1 cellular context compared by ENCODE assay signal in the genomic region with DNA sequence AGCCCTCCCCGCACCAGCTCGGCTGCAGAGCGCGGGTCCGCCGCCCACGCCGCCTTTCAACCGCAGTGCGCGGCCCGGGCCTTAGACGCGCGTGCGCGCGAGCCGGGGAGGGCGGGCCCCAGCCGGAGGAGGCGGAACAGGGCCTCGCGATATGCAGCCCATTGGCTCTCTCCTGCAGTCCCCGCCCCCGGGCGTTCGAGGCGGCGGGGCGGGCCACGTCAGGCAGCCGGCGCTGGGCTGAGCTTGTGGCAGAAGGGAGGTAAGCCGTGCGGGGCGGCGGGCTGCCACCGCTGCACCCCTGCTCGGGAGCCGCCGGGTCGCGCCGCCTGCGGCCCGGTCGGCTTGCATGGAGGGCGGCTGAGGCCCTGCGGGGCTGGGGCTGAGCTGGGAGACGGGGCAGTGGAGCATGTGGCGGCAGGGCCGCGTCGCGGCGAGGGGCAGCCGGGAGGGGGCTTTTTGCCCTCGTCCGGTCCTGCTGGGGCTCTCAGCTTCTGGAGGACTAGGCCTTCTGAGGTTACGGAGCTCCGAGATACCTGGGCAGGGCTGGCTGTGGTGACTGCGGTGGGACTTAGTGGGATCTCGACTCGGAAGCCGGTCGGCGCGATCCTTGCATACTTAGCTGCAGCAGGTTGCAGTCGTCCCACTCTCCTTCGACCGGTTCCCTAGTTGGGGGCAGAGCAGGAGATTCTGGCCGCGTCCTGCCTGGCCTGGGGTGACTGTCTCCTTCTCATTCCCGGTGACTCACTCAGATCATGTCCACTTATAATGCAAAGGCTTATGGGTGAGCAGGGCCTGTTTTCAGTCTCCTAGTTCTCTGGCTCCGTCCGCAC.
TF ChIP-seq lines count a peak whose summit lies in the region.

A gene with protein sequence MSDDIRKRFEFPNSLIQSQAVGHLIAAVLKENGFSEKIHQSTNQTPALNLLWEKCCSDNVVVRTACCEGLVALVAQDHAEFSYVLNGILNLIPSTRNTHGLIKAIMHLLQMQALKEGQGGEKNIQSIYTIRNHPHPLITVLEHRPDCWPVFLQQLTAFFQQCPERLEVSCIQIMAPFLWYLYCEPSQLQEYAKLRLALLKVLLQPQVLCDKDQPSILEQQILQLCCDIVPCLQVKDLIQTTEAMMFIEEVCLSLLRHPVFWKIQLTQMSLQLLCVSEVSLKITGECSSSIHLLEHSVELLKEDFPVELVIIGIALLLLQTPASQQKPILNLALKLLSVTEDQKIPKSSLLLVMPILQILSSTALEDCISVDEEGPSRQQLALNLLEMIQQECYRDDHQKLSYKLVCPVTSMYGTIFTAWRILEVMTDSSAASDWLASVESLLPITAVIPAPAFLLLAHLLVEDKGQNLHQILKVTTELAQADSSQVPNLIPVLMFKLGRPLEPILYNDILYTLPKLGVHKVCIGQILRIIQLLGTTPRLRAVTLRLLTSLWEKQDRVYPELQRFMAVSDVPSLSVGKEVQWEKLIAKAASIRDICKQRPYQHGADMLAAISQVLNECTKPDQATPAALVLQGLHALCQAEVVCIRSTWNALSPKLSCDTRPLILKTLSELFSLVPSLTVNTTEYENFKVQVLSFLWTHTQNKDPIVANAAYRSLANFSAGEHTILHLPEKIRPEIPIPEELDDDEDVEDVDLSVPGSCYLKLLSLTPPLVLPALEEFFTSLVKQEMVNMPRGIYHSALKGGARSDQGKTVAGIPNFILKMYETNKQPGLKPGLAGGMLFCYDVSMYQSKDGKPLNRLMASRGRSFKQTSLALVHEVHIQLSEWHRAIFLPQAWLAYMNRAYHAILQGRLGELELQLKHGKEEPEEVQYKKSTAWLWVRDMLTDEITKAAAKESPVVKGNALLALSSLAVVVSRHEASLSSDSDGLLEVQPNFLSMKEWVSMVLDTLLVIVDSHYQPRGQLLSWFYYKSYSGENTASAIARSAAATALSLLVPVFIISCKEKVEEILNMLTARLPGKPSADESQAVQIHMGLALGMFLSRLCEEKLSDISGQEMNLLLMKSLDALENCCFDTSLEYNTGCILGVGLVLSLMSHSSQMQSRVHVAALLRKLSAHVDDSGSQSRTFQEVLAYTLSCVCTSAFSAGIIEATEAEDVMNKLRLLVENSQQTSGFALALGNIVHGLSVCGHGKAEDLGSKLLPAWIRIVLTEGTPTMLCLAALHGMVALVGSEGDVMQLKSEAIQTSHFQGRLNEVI (N-terminal part only) (plus strand): TSS at position 225 of the 830 bp plus-strand sequence. CDS start 31,095 bp downstream, outside the sequence.

TF ChIP-seq in K562, 482 proteins besides CTCF, POLR2A, EP300 and RAD21 (continued from another document and continues in another):
- TF ChIP-seq, protein P1, sequence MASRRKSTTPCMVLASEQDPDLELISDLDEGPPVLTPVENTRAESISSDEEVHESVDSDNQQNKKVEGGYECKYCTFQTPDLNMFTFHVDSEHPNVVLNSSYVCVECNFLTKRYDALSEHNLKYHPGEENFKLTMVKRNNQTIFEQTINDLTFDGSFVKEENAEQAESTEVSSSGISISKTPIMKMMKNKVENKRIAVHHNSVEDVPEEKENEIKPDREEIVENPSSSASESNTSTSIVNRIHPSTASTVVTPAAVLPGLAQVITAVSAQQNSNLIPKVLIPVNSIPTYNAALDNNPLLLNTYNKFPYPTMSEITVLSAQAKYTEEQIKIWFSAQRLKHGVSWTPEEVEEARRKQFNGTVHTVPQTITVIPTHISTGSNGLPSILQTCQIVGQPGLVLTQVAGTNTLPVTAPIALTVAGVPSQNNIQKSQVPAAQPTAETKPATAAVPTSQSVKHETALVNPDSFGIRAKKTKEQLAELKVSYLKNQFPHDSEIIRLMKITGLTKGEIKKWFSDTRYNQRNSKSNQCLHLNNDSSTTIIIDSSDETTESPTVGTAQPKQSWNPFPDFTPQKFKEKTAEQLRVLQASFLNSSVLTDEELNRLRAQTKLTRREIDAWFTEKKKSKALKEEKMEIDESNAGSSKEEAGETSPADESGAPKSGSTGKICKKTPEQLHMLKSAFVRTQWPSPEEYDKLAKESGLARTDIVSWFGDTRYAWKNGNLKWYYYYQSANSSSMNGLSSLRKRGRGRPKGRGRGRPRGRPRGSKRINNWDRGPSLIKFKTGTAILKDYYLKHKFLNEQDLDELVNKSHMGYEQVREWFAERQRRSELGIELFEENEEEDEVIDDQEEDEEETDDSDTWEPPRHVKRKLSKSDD (conservative IDR thresholded peaks at IDR 0.05; ENCODE audit: low read length) = no peak
- no peak for TF ChIP-seq POLR3A (IDR thresholded peaks at IDR 0.05; ENCODE audit: borderline replicate concordance, extremely low read depth, insufficient read depth, insufficient read length)
- TF ChIP-seq ELF2 (CRISPR knock-in tag; IDR thresholded peaks at IDR 0.05) = no peak
- no peak for TF ChIP-seq KAT8 (IDR thresholded peaks at IDR 0.05; ENCODE audit: low read depth)
- TF ChIP-seq KDM1A (IDR thresholded peaks at IDR 0.05) = no peak
- TF ChIP-seq IRF2 (CRISPR knock-in tag; IDR thresholded peaks at IDR 0.05) = no peak
- no peak for TF ChIP-seq EWSR1 (IDR thresholded peaks at IDR 0.05; ENCODE audit: borderline replicate concordance, low read depth, partially characterized antibody)
- TF ChIP-seq, protein P2, sequence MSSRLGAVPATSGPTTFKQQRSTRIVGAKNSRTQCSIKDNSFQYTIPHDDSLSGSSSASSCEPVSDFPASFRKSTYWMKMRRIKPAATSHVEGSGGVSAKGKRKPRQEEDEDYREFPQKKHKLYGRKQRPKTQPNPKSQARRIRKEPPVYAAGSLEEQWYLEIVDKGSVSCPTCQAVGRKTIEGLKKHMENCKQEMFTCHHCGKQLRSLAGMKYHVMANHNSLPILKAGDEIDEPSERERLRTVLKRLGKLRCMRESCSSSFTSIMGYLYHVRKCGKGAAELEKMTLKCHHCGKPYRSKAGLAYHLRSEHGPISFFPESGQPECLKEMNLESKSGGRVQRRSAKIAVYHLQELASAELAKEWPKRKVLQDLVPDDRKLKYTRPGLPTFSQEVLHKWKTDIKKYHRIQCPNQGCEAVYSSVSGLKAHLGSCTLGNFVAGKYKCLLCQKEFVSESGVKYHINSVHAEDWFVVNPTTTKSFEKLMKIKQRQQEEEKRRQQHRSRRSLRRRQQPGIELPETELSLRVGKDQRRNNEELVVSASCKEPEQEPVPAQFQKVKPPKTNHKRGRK (tag; IDR thresholded peaks at IDR 0.05) = no peak
- TF ChIP-seq, protein P3, sequence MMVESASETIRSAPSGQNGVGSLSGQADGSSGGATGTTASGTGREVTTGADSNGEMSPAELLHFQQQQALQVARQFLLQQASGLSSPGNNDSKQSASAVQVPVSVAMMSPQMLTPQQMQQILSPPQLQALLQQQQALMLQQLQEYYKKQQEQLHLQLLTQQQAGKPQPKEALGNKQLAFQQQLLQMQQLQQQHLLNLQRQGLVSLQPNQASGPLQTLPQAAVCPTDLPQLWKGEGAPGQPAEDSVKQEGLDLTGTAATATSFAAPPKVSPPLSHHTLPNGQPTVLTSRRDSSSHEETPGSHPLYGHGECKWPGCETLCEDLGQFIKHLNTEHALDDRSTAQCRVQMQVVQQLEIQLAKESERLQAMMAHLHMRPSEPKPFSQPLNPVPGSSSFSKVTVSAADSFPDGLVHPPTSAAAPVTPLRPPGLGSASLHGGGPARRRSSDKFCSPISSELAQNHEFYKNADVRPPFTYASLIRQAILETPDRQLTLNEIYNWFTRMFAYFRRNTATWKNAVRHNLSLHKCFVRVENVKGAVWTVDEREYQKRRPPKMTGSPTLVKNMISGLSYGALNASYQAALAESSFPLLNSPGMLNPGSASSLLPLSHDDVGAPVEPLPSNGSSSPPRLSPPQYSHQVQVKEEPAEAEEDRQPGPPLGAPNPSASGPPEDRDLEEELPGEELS (CRISPR knock-in tag; IDR thresholded peaks at IDR 0.05; ENCODE audit: borderline replicate concordance) = no peak
- TF ChIP-seq ZNF699 (CRISPR knock-in tag; IDR thresholded peaks at IDR 0.05; ENCODE audit: insufficient replicate concordance) = no peak
- TF ChIP-seq, protein P4, sequence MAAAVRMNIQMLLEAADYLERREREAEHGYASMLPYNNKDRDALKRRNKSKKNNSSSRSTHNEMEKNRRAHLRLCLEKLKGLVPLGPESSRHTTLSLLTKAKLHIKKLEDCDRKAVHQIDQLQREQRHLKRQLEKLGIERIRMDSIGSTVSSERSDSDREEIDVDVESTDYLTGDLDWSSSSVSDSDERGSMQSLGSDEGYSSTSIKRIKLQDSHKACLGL (CRISPR knock-in tag; IDR thresholded peaks at IDR 0.05; ENCODE audit: borderline replicate concordance, poor library complexity, severe bottlenecking) = no peak
- TF ChIP-seq JUND (IDR thresholded peaks at IDR 0.05; ENCODE audit: borderline replicate concordance, low read depth, low read length) = peak; percentile 80
- peak; percentile 53; the same call in 1 of the 3 replicates for TF ChIP-seq JUND (tag; IDR thresholded peaks at IDR 0.05; ENCODE audit: borderline replicate concordance, low read depth, low read length)
- TF ChIP-seq ZNF551 (CRISPR knock-in tag; IDR thresholded peaks at IDR 0.05) = no peak
- peak; percentile 70; the same call in 1 of the 2 replicates for TF ChIP-seq POLR2H (tag; IDR thresholded peaks at IDR 0.05; ENCODE audit: low read depth)
- TF ChIP-seq POLR2AphosphoS5 (IDR thresholded peaks at IDR 0.05; ENCODE audit: control insufficient read depth, insufficient read depth, low read depth, low read length) = peak; percentile 44; the same call in 1 of the 2 replicates
- no peak for TF ChIP-seq MEF2D (tag; conservative IDR thresholded peaks at IDR 0.05; ENCODE audit: low read depth)
- TF ChIP-seq IFI16 (CRISPR knock-in tag; IDR thresholded peaks at IDR 0.05) = no peak
- TF ChIP-seq ZFX (CRISPR knock-in tag; IDR thresholded peaks at IDR 0.05) = peak; percentile 90
- no peak for TF ChIP-seq NBN (IDR thresholded peaks at IDR 0.05; ENCODE audit: low read depth)
- TF ChIP-seq SAFB2 (IDR thresholded peaks at IDR 0.05; ENCODE audit: borderline replicate concordance, low read depth, low read length, severe bottlenecking) = no peak
- TF ChIP-seq, protein P5, sequence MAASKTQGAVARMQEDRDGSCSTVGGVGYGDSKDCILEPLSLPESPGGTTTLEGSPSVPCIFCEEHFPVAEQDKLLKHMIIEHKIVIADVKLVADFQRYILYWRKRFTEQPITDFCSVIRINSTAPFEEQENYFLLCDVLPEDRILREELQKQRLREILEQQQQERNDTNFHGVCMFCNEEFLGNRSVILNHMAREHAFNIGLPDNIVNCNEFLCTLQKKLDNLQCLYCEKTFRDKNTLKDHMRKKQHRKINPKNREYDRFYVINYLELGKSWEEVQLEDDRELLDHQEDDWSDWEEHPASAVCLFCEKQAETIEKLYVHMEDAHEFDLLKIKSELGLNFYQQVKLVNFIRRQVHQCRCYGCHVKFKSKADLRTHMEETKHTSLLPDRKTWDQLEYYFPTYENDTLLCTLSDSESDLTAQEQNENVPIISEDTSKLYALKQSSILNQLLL (CRISPR knock-in tag; IDR thresholded peaks at IDR 0.05; ENCODE audit: borderline replicate concordance) = no peak
- TF ChIP-seq NONO (IDR thresholded peaks at IDR 0.05; ENCODE audit: low read depth in 2 of 2, low read length in 1 of 2) = peak in 1 of 2 experiments; percentile 95; a peak in 2 of 4 replicates
- TF ChIP-seq PCBP2 (IDR thresholded peaks at IDR 0.05; ENCODE audit: low read depth, low read length, poor library complexity, severe bottlenecking) = no peak
- TF ChIP-seq MYNN (IDR thresholded peaks at IDR 0.05) = no peak
- TF ChIP-seq MYNN (CRISPR knock-in tag; IDR thresholded peaks at IDR 0.05) = no peak
- TF ChIP-seq, protein P6, sequence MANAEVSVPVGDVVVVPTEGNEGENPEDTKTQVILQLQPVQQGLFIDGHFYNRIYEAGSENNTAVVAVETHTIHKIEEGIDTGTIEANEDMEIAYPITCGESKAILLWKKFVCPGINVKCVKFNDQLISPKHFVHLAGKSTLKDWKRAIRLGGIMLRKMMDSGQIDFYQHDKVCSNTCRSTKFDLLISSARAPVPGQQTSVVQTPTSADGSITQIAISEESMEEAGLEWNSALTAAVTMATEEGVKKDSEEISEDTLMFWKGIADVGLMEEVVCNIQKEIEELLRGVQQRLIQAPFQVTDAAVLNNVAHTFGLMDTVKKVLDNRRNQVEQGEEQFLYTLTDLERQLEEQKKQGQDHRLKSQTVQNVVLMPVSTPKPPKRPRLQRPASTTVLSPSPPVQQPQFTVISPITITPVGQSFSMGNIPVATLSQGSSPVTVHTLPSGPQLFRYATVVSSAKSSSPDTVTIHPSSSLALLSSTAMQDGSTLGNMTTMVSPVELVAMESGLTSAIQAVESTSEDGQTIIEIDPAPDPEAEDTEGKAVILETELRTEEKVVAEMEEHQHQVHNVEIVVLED (CRISPR knock-in tag; IDR thresholded peaks at IDR 0.05) = peak; percentile 47; the same call in 1 of the 2 replicates
- no peak for TF ChIP-seq TBL1XR1 (IDR thresholded peaks at IDR 0.05; ENCODE audit: low read length in 2 of 2)
- no peak for TF ChIP-seq HDAC1 (IDR thresholded peaks at IDR 0.05)
- TF ChIP-seq RB1 (IDR thresholded peaks at IDR 0.05; ENCODE audit: low read depth) = peak; percentile 55; the same call in 1 of the 2 replicates
- peak; percentile 97 for TF ChIP-seq RBFOX2 (IDR thresholded peaks at IDR 0.05; ENCODE audit: low read depth, low read length)
- no peak for TF ChIP-seq PHB2 (IDR thresholded peaks at IDR 0.05; ENCODE audit: low read depth)
- no peak for TF ChIP-seq KDM4B (IDR thresholded peaks at IDR 0.05; ENCODE audit: borderline replicate concordance in 2 of 2, low read depth in 1 of 2)
- TF ChIP-seq, protein P7, sequence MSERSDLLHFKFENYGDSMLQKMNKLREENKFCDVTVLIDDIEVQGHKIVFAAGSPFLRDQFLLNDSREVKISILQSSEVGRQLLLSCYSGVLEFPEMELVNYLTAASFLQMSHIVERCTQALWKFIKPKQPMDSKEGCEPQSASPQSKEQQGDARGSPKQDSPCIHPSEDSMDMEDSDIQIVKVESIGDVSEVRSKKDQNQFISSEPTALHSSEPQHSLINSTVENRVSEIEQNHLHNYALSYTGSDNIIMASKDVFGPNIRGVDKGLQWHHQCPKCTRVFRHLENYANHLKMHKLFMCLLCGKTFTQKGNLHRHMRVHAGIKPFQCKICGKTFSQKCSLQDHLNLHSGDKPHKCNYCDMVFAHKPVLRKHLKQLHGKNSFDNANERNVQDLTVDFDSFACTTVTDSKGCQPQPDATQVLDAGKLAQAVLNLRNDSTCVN (CRISPR knock-in tag; IDR thresholded peaks at IDR 0.05) = no peak
- no peak for TF ChIP-seq SETDB1 (IDR thresholded peaks at IDR 0.05; ENCODE audit: low read length)
- TF ChIP-seq LARP7 (IDR thresholded peaks at IDR 0.05) = no peak
- no peak for TF ChIP-seq TGIF2 (CRISPR knock-in tag; IDR thresholded peaks at IDR 0.05)
- no peak for TF ChIP-seq TFAM (CRISPR knock-in tag; conservative IDR thresholded peaks at IDR 0.05)
- no peak for TF ChIP-seq MTA1 (IDR thresholded peaks at IDR 0.05; ENCODE audit: borderline replicate concordance)
- TF ChIP-seq, protein P8, sequence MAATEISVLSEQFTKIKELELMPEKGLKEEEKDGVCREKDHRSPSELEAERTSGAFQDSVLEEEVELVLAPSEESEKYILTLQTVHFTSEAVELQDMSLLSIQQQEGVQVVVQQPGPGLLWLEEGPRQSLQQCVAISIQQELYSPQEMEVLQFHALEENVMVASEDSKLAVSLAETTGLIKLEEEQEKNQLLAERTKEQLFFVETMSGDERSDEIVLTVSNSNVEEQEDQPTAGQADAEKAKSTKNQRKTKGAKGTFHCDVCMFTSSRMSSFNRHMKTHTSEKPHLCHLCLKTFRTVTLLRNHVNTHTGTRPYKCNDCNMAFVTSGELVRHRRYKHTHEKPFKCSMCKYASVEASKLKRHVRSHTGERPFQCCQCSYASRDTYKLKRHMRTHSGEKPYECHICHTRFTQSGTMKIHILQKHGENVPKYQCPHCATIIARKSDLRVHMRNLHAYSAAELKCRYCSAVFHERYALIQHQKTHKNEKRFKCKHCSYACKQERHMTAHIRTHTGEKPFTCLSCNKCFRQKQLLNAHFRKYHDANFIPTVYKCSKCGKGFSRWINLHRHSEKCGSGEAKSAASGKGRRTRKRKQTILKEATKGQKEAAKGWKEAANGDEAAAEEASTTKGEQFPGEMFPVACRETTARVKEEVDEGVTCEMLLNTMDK (IDR thresholded peaks at IDR 0.05; ENCODE audit: borderline replicate concordance, insufficient read depth, low read depth, low read length, poor library complexity, severe bottlenecking) = no peak
- TF ChIP-seq NCOA6 (IDR thresholded peaks at IDR 0.05) = no peak
- peak; percentile 55; the same call in 1 of the 2 replicates for TF ChIP-seq CREM (IDR thresholded peaks at IDR 0.05; ENCODE audit: low read depth)
